16 cellular contexts compared by ENCODE assay signal in genomic region chr12:123465084-123465483, GRCh38. TPM values are rescaled to one million over a fixed set of nuclear protein-coding genes. Genes with fewer than 3 reads are reported as not detected.
DNase-seq lines count a peak whose midpoint lies in the region; ATAC-seq and TF ChIP-seq lines count a peak whose summit lies in the region.
"Had no signal": no experiment of that assay in that cellular context is flagged by ENCODE, and none has a peak within 500 bp of the region (broad histone marks: within the 10 kb centered on the region; RNA-seq: fewer than 3 reads in every experiment).

No MANE protein-coding gene starts in this region.

- TF ChIP-seq CTCF in right atrium auricular region (IDR thresholded peaks at IDR 0.05): no peak
- no peak for TF ChIP-seq CTCF in PC-3 (conservative IDR thresholded peaks at IDR 0.05; ENCODE audit: low read depth, low read length)

- H2AFZ ChIP-seq in PC-3 (ENCODE audit: low read length): no peak overlapping the region

- POLR2A ChIA-PET in PC-3 (lab: Charles Lee; ENCODE audit: unreplicated experiment): no interaction called here

- peaks cover 15% of the 10 kb centered on the region for H3K36me3 ChIP-seq in right atrium auricular region
- peaks cover 6% of the 10 kb centered on the region; the same call in 1 of the 2 replicates for H3K36me3 ChIP-seq in PC-3 (ENCODE audit: low read depth, low read length)

- BruUV-seq in PC-3 (replicated peaks; lab: Mats Ljungman, UMichigan): no TSS peak

- H3K4me1 ChIP-seq in right atrium auricular region (peaks cover 0 to 18% of the 10 kb centered on the region in 2 donors), PC-3 (ENCODE audit: insufficient read depth, low read length) (no peaks in the 10 kb centered on the region)

- no peak overlapping the region for H3K4me3 ChIP-seq in right atrium auricular region
- H3K4me3 ChIP-seq in PC-3 (ENCODE audit: low read length): no peak overlapping the region
- H3K4me3 ChIP-seq: GM12878 had no signal

- no peak overlapping the region for H3K4me2 ChIP-seq in PC-3 (ENCODE audit: low read length)

- no peaks in the 10 kb centered on the region for H3F3A ChIP-seq in PC-3 (ENCODE audit: low read length, unreplicated experiment)

- no peak for DNase-seq in Right ventricle myocardium inferior (ENCODE audit: missing footprints)
- no peak for DNase-seq in cardiac septum (ENCODE audit: low spot score)
- DNase-seq in fibroblast of gingiva (ENCODE audit: low read depth): peak; percentile 18
- no peak for DNase-seq in right atrium auricular region (ENCODE audit: low spot score)
- no peak for DNase-seq in effector CD8-positive, alpha-beta T cell (lab: John Stamatoyannopoulos, UW)
- DNase-seq in PC-3: no peak
- DNase-seq in ureter (ENCODE audit: low spot score): no peak
- DNase-seq: CD4-positive, alpha-beta T cell; COR-L47; DND-41; NCI-H1694; NCI-H446; NCI-H526 treated with DMSO at 0.1 percent for 48 hours; OCI-M1; SHP77 had no signal

- no peak overlapping the region for H3K9ac ChIP-seq in PC-3 (ENCODE audit: low read length)

- H3K27me3 ChIP-seq in right atrium auricular region: no peaks in the 10 kb centered on the region
- H3K27me3 ChIP-seq in PC-3 (ENCODE audit: low read length): no peaks in the 10 kb centered on the region

- H3K9me2 ChIP-seq in PC-3 (replicated peaks; ENCODE audit: low read length): no peaks in the 10 kb centered on the region

- CTCF ChIA-PET in PC-3 (lab: Charles Lee): no interaction called here

- intact Hi-C loops in Right ventricle myocardium inferior (cut with DNase I): no loop called here
- intact Hi-C loops in cardiac septum (cut with DNase I): no loop called here
- intact Hi-C loops in PC-3 (cut with micrococcal nuclease): no loop called here

- peaks cover 30% of the 10 kb centered on the region for H3K79me2 ChIP-seq in PC-3 (ENCODE audit: low read length)

- H3K27ac ChIP-seq in right atrium auricular region: peak overlapping the region; percentile 15 to 42
- no peak overlapping the region for H3K27ac ChIP-seq in PC-3 (ENCODE audit: low read length)

- ATAC-seq in Right ventricle myocardium inferior (peak; percentile 62), PC-3 (no peak)
- ATAC-seq: GM12878 had no signal

- H3K9me3 ChIP-seq in right atrium auricular region (no peaks in the 10 kb centered on the region), PC-3 (ENCODE audit: low read length) (no peaks in the 10 kb centered on the region)

- H4K20me1 ChIP-seq in PC-3 (ENCODE audit: low read length): no peaks in the 10 kb centered on the region

RNA-seq across cellular contexts. Expression of gene SNRNP35, which starts 7.1 kb away (rescaled TPM):
- total RNA-seq in Right ventricle myocardium inferior (23.0 TPM), cardiac septum (24.3 TPM), right atrium auricular region (10 to 100 TPM; 17.4 to 18.4 TPM), PC-3 (2014; rRNA removed) (15.9 and 22.9 TPM in 2 replicates), ureter (24.1 TPM)

RNA-seq across cellular contexts. Expression of gene RILPL2, which starts 28.6 kb away (rescaled TPM):
- total RNA-seq in Right ventricle myocardium inferior: 2.0 TPM
- 1.6 TPM for total RNA-seq in cardiac septum
- total RNA-seq in right atrium auricular region: 1 to 10 TPM; 3.1 to 4.6 TPM
- total RNA-seq in PC-3 (2014; rRNA removed): 2.2 and 3.2 TPM in 2 replicates
- 7.8 TPM for total RNA-seq in ureter
